ENCODE assay signal across 1 cellular context in genomic region chr2:96325884-96326255, GRCh38.
TF ChIP-seq lines count a peak whose summit lies in the region.

No MANE protein-coding gene starts in this region.

TF ChIP-seq in GM12878, 131 proteins besides CTCF, POLR2A, EP300 and RAD21:
- TF ChIP-seq SPI1 (IDR thresholded peaks at IDR 0.05; ENCODE audit: borderline replicate concordance, insufficient read depth, low read depth, low read length): peak; percentile 69; the same call in 1 of the 2 replicates
- TF ChIP-seq, protein P1, sequence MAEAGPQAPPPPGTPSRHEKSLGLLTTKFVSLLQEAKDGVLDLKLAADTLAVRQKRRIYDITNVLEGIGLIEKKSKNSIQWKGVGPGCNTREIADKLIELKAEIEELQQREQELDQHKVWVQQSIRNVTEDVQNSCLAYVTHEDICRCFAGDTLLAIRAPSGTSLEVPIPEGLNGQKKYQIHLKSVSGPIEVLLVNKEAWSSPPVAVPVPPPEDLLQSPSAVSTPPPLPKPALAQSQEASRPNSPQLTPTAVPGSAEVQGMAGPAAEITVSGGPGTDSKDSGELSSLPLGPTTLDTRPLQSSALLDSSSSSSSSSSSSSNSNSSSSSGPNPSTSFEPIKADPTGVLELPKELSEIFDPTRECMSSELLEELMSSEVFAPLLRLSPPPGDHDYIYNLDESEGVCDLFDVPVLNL (IDR thresholded peaks at IDR 0.05; ENCODE audit: low read depth, low read length): no peak
